8 cellular contexts compared by ENCODE assay signal in genomic region chr11:106021967-106022794, GRCh38. TPM values are rescaled to one million over a fixed set of nuclear protein-coding genes. Genes with fewer than 3 reads are reported as not detected.
DNase-seq lines count a peak whose midpoint lies in the region; ATAC-seq, FAIRE-seq and TF ChIP-seq lines count a peak whose summit lies in the region.

Gene MSANTD4 (minus strand): TSS chr11:106022240. CDS start chr11:106010917, 11,323 bp downstream.

- H3K4ac ChIP-seq in H1 (replicated peaks; ENCODE audit: insufficient read length, low read depth, low read length): peak within 1 kb of the TSS; percentile 85

- H3K18ac ChIP-seq in H1 (ENCODE audit: extremely low read depth, low read length): peak within 1 kb of the TSS; percentile 80; the same call in 1 of the 2 replicates

- peak within 1 kb of the TSS; percentile 98 for H4K8ac ChIP-seq in H1 (ENCODE audit: extremely low read depth, insufficient read depth, low read length)

- POLR2A ChIA-PET in CD8-positive, alpha-beta memory T cell (lab: Charles Lee): interaction anchor here (1.1 kb wide), 1 partner anchor 55 kb away, joined by 4 read pairs; the partner anchor contains the start of genes AASDHPPT and KBTBD3
- POLR2A ChIA-PET in H1 (lab: Charles Lee; ENCODE audit: partially characterized antibody): interaction anchor here (1.2 kb wide), 1 partner anchor 14 kb away, joined by 3 read pairs; no protein-coding TSS in a partner anchor

- 3% methylated on average over 46 of the region's 48 CpGs; no CpG with 5 or more reads in 1 of the 2 experiments for WGBS in H1 (ENCODE audit: extremely low coverage in 1 of 2, insufficient coverage in 1 of 2, insufficient read length in 1 of 2, insufficient replicate concordance in 2 of 2, low coverage in 1 of 2, low lambda C conversion rate in 2 of 2, missing lambda C conversion rate in 1 of 2), 2 experiments

- peak within 1 kb of the TSS; percentile 70 to 97 (median 90) for H3K27ac Mint-ChIP-seq in CD8-positive, alpha-beta memory T cell
- H3K27ac Mint-ChIP-seq in memory B cell: peak within 1 kb of the TSS; percentile 71

- peaks cover 37 to 57% (median 52%) of the 10 kb centered on the region in 3 donors for H3K4me1 Mint-ChIP-seq in CD8-positive, alpha-beta memory T cell
- peaks cover 23% of the 10 kb centered on the region for H3K4me1 Mint-ChIP-seq in memory B cell

- H3K56ac ChIP-seq in H1 (replicated peaks; ENCODE audit: insufficient read length, low read depth, low read length): peak within 1 kb of the TSS; percentile 69

- peaks cover under 1% of the 10 kb centered on the region; the same call in 1 of the 2 replicates for H3K79me1 ChIP-seq in H1 (ENCODE audit: low read depth, low read length)

- H2AK5ac ChIP-seq in H1 (ENCODE audit: low read depth, low read length): no peak within 1 kb of the TSS; the same call in 1 of the 2 replicates

- peak; percentile 93 for ATAC-seq in memory B cell (ENCODE audit: low read depth)

- H3K27me3 Mint-ChIP-seq in CD8-positive, alpha-beta memory T cell: peaks cover 7 to 11% of the 10 kb centered on the region in 2 donors
- no peaks in the 10 kb centered on the region for H3K27me3 Mint-ChIP-seq in memory B cell

- no peak within 1 kb of the TSS for H3K14ac ChIP-seq in H1 (ENCODE audit: insufficient read length)

- H3K27me3 ChIP-seq in CD8-positive, alpha-beta memory T cell (ENCODE audit: insufficient read depth, low read length, poor library complexity, severe bottlenecking): no peaks in the 10 kb centered on the region
- H3K27me3 ChIP-seq in H1 (replicated peaks in 1 of 4; ENCODE audit: control insufficient read depth in 3 of 4, extremely low read depth in 1 of 4, insufficient read depth in 3 of 4, low read length in 3 of 4): no peaks in the 10 kb centered on the region

- peaks cover under 1 to 2% of the 10 kb centered on the region in 2 experiments for H4K20me1 ChIP-seq in H1 (replicated peaks in 1 of 2; ENCODE audit: control insufficient read depth in 1 of 2, insufficient read depth in 2 of 2, low read length in 2 of 2)

- H2BK120ac ChIP-seq in H1 (replicated peaks; ENCODE audit: low read depth, low read length): peak within 1 kb of the TSS; percentile 64

- H3K4me3 Mint-ChIP-seq in CD8-positive, alpha-beta memory T cell: peak within 1 kb of the TSS; percentile 89 to 98 (median 94)
- peak within 1 kb of the TSS; percentile 90 for H3K4me3 Mint-ChIP-seq in memory B cell

- no peak within 1 kb of the TSS for H2BK20ac ChIP-seq in H1 (ENCODE audit: low read length)

- peaks cover 0 to 2% (median 0%) of the 10 kb centered on the region in 5 donors for H3K9me3 Mint-ChIP-seq in CD8-positive, alpha-beta memory T cell
- H3K9me3 Mint-ChIP-seq in memory B cell: peaks cover 1% of the 10 kb centered on the region

- H3K4me2 ChIP-seq in H1 (ENCODE audit: insufficient read depth in 1 of 2, low read depth in 2 of 2, low read length in 2 of 2): peak within 1 kb of the TSS; percentile 70 to 81

- H3K36me3 ChIP-seq in CD8-positive, alpha-beta memory T cell (ENCODE audit: insufficient read depth, low read length): no peaks in the 10 kb centered on the region
- 0 out of 8 replicates have a peak, but pooled peaks cover 0 to 4% (median 0%) of the 10 kb centered on the region in 4 experiments for H3K36me3 ChIP-seq in H1 (ENCODE audit: control insufficient read depth in 2 of 4, insufficient read depth in 4 of 4, low read length in 3 of 4)

- H3K9ac ChIP-seq in H1 (replicated peaks in 1 of 4; ENCODE audit: extremely low read depth in 1 of 4, low read depth in 3 of 4, low read length in 3 of 4): peak within 1 kb of the TSS; percentile 32 to 67 (median 52)

- H2BK12ac ChIP-seq in H1 (ENCODE audit: low read depth, low read length): peak within 1 kb of the TSS; percentile 60; the same call in 1 of the 2 replicates

- peak within 1 kb of the TSS; percentile 76 for H2AFZ ChIP-seq in H1 (ENCODE audit: low read length)

- TF ChIP-seq CTCF in GM20000 (IDR thresholded peaks at IDR 0.05; ENCODE audit: extremely low read depth, missing control alignments) (no peak), H1 (IDR thresholded peaks at IDR 0.05; ENCODE audit: control extremely low read depth in 1 of 3, insufficient read depth in 1 of 3, low read depth in 1 of 3, low read length in 3 of 3) (no peak)

- peak within 1 kb of the TSS; percentile 81 for H4K91ac ChIP-seq in H1 (replicated peaks; ENCODE audit: insufficient read length, low read length)

- H4K5ac ChIP-seq in H1 (ENCODE audit: insufficient read length, low read depth, low read length): peak within 1 kb of the TSS; percentile 93

- H3K9me3 ChIP-seq in CD8-positive, alpha-beta memory T cell (ENCODE audit: low read length): no peaks in the 10 kb centered on the region
- no peaks in the 10 kb centered on the region for H3K9me3 ChIP-seq in H1 (ENCODE audit: insufficient read depth in 2 of 2, low read depth in 1 of 2, low read length in 1 of 2)

- H3K23me2 ChIP-seq in H1 (ENCODE audit: low read depth, low read length): no peaks in the 10 kb centered on the region; the same call in 1 of the 2 replicates

- FAIRE-seq in H1 (lab: Jason Lieb, UNC): peak; percentile 95

- peak; percentile 91 to 98 (median 95) for DNase-seq in CD8-positive, alpha-beta memory T cell
- peak; percentile 93 for DNase-seq in GM20000 (ENCODE audit: low spot score)
- DNase-seq in HT-29 (ENCODE audit: low spot score): peak; percentile 100
- peak; percentile 97 for DNase-seq in NOMO-1 treated with dmso at 0.1 percent for 144 hours (lab: John Stamatoyannopoulos, UW; ENCODE audit: unreplicated experiment)
- DNase-seq in activated CD8-positive, alpha-beta memory T cell treated with anti-CD3 and anti-CD28 coated beads for 48 hours (ENCODE audit: low read depth in 2 of 3, low spot score in 2 of 3): peak; percentile 82 to 87 (median 86)
- DNase-seq in H1 (ENCODE audit: low read depth in 1 of 2, low spot score in 2 of 2): peak; percentile 99
- peak; percentile 90 to 93 for DNase-seq in memory B cell (ENCODE audit: low spot score in 2 of 2)
- peak; percentile 87 for DNase-seq in stimulated activated CD8-positive, alpha-beta memory T cell treated with anti-CD3 and anti-CD28 coated beads, Interleukin-12 subunit alpha, Interleukin-12 subunit beta, amount 100 ng/mL, for 24 hours (ENCODE audit: extremely low read depth)

- peak within 1 kb of the TSS; percentile 62; the same call in 1 of the 2 replicates for H2BK5ac ChIP-seq in H1 (ENCODE audit: low read depth, low read length)

- CTCF ChIA-PET in CD8-positive, alpha-beta memory T cell (lab: Charles Lee): interaction anchor here (1.6 kb wide), 1 partner anchor 55 kb away, joined by 6 read pairs; the partner anchor contains the start of genes AASDHPPT and KBTBD3
- CTCF ChIA-PET in H1 (lab: Charles Lee; ENCODE audit: partially characterized antibody): no interaction called here

- H3K79me2 ChIP-seq in H1 (ENCODE audit: control insufficient read depth in 1 of 2, insufficient read depth in 2 of 2, low read length in 2 of 2): peaks cover under 1 to 44% of the 10 kb centered on the region in 2 experiments

- peak within 1 kb of the TSS; percentile 58 for H3K27ac ChIP-seq in CD8-positive, alpha-beta memory T cell (ENCODE audit: low read depth, low read length)
- H3K27ac ChIP-seq in H1 (ENCODE audit: low read depth, low read length): peak within 1 kb of the TSS; percentile 42

- H3K36me3 Mint-ChIP-seq in CD8-positive, alpha-beta memory T cell: peaks cover 4 to 18% (median 7%) of the 10 kb centered on the region in 3 donors
- peaks cover 8% of the 10 kb centered on the region for H3K36me3 Mint-ChIP-seq in memory B cell

- peak within 1 kb of the TSS; percentile 50; the same call in 1 of the 2 replicates for H2BK15ac ChIP-seq in H1 (ENCODE audit: low read length)

- peak within 1 kb of the TSS; percentile 84 for H3K4me3 ChIP-seq in CD8-positive, alpha-beta memory T cell (ENCODE audit: low read length)
- peak within 1 kb of the TSS; percentile 76 to 93 (median 88) for H3K4me3 ChIP-seq in H1 (ENCODE audit: extremely low read depth in 1 of 4, insufficient read depth in 2 of 4, low read depth in 3 of 4, low read length in 4 of 4)

- peaks cover 31% of the 10 kb centered on the region for H3K4me1 ChIP-seq in CD8-positive, alpha-beta memory T cell (ENCODE audit: insufficient read depth, low read length)
- peaks cover 0 to 6% (median 1%) of the 10 kb centered on the region in 4 experiments; a peak in 3 of 7 replicates for H3K4me1 ChIP-seq in H1 (replicated peaks in 1 of 4; ENCODE audit: control insufficient read depth in 3 of 4, insufficient read depth in 4 of 4, low read length in 3 of 4)

- no peak for TF ChIP-seq RAD21 in H1 (IDR thresholded peaks at IDR 0.05 in 1 of 2, conservative IDR thresholded peaks at IDR 0.05 in 1 of 2; ENCODE audit: low read depth in 2 of 2, low read length in 2 of 2)

- no peak within 1 kb of the TSS for H3K23ac ChIP-seq in H1 (ENCODE audit: insufficient read length)

- peak in 1 of 2 experiments; percentile 68; a peak in 2 of 3 replicates for TF ChIP-seq POLR2A in H1 (IDR thresholded peaks at IDR 0.05; ENCODE audit: control extremely low read depth in 1 of 2, low read depth in 2 of 2, low read length in 2 of 2)

- TF ChIP-seq EP300 in H1 (IDR thresholded peaks at IDR 0.05; ENCODE audit: borderline replicate concordance in 1 of 2, low read depth in 2 of 2, low read length in 2 of 2): no peak

TF ChIP-seq in H1, 55 proteins besides CTCF, POLR2A, EP300 and RAD21 (continues in another document):
- TF ChIP-seq ATF3 (IDR thresholded peaks at IDR 0.05; ENCODE audit: insufficient read depth, low read depth, low read length) (no peak), JUND (IDR thresholded peaks at IDR 0.05; ENCODE audit: low read length) (peak; percentile 85), KDM4A (IDR thresholded peaks at IDR 0.05; ENCODE audit: low read depth, low read length, severe bottlenecking) (peak; percentile 53), TAF1 (IDR thresholded peaks at IDR 0.05; ENCODE audit: low read depth, low read length) (peak; percentile 73; the same call in 1 of the 2 replicates), TEAD4 (IDR thresholded peaks at IDR 0.05; ENCODE audit: low read depth, low read length) (peak; percentile 98), CEBPB (IDR thresholded peaks at IDR 0.05; ENCODE audit: low read depth, low read length) (no peak)

RNA-seq across cellular contexts. Expression of gene MSANTD4, which starts in this region (rescaled TPM):
- total RNA-seq in CD8-positive, alpha-beta memory T cell: 10 to 100 TPM; 17.2 to 18.3 TPM
- 6.8 TPM for polyA plus RNA-seq in CD8-positive, alpha-beta memory T cell
- 5.9 and 7.3 TPM in 2 replicates for total RNA-seq in HT-29 (2014; rRNA removed; shearing (Covaris generic))
- 21.9 and 23.0 TPM in 2 replicates for total RNA-seq in H1 (2021; fragmentation: NEBNext Ultra II Directional; extraction: Animal tissue kit (Norgen Biotek cat#: 25700))
- 3.5 and 5.1 TPM in 2 replicates for polyA plus RNA-seq in H1 (2011; rRNA removed)
- polyA plus RNA-seq in H1 (2011; cell fraction: cytosol; rRNA removed): 7.8 TPM
- polyA plus RNA-seq in H1 (2011; cell fraction: nucleus; rRNA removed): 6.0 TPM
- polyA plus RNA-seq in H1 (2012, experiment 1 of 2): 11.7 to 20.3 TPM (median 15.2 TPM) in 4 replicates
- polyA plus RNA-seq in H1 (2012, experiment 2 of 2): 3.1 TPM
- 15.4 TPM for polyA plus RNA-seq in H1 (2013, experiment 1 of 2)
- 16.3 TPM for polyA plus RNA-seq in H1 (2013, experiment 2 of 2)
- 10.0 and 12.6 TPM in 2 replicates for polyA minus RNA-seq in H1 (2011; rRNA and poly(A)+ RNA removed)
- 7.0 TPM for polyA minus RNA-seq in H1 (2011; cell fraction: cytosol; rRNA and poly(A)+ RNA removed)
- 21.9 TPM for polyA minus RNA-seq in H1 (2011; cell fraction: nucleus; rRNA and poly(A)+ RNA removed)

Comparison
In these comparisons a context has a peak if more than half of its experiments do, and no peak if none do; other contexts are left out.
1. Peak in every context shown above with its lines: DNase-seq, ATAC-seq, H3K4me3 ChIP-seq and H3K27ac ChIP-seq.